Comparison of ENCODE assay signal across 8 cellular contexts in genomic region chr1:8427493-8427892, GRCh38.
DNase-seq lines count a peak whose midpoint lies in the region; ATAC-seq lines count a peak whose summit lies in the region.

No MANE protein-coding gene starts in this region.

- POLR2A ChIA-PET in T-cell (lab: Charles Lee) = interaction anchor here (0.6 to 0.8 kb wide), 4 partner anchors 19 to 108 kb away, joined by 3 read pairs; no protein-coding TSS in a partner anchor
- POLR2A ChIA-PET in naive thymus-derived CD4-positive, alpha-beta T cell (lab: Charles Lee) = interaction anchor here (0.7 to 1.6 kb wide), 7 partner anchors 30 to 111 kb away, joined by 3 to 7 read pairs (median 4); no protein-coding TSS in a partner anchor

- H3K4me3 ChIP-seq in naive thymus-derived CD4-positive, alpha-beta T cell (ENCODE audit: low read length) = peak overlapping the region; percentile 6

- H3K27ac ChIP-seq in naive thymus-derived CD4-positive, alpha-beta T cell (ENCODE audit: low read depth, low read length) = peak overlapping the region; percentile 51

- intact Hi-C loops in naive thymus-derived CD4-positive, alpha-beta T cell (cut with micrococcal nuclease) = no loop called here

- H3K27me3 Mint-ChIP-seq in activated T-cell treated with anti-CD3 and anti-CD28 coated beads, Interleukin-2, amount 50 U/mL, for 24 hours = no peaks in the 10 kb centered on the region
- no peaks in the 10 kb centered on the region for H3K27me3 Mint-ChIP-seq in T-cell
- no peaks in the 10 kb centered on the region for H3K27me3 Mint-ChIP-seq in naive thymus-derived CD4-positive, alpha-beta T cell

- no peaks in the 10 kb centered on the region for H3K9me3 Mint-ChIP-seq in activated T-cell treated with anti-CD3 and anti-CD28 coated beads, Interleukin-2, amount 50 U/mL, for 24 hours
- H3K9me3 Mint-ChIP-seq in T-cell = no peaks in the 10 kb centered on the region
- no peaks in the 10 kb centered on the region for H3K9me3 Mint-ChIP-seq in naive thymus-derived CD4-positive, alpha-beta T cell

- peak overlapping the region; percentile 20 for H3K27ac Mint-ChIP-seq in activated T-cell treated with anti-CD3 and anti-CD28 coated beads, Interleukin-2, amount 50 U/mL, for 24 hours
- peak overlapping the region; percentile 77 to 90 for H3K27ac Mint-ChIP-seq in T-cell
- H3K27ac Mint-ChIP-seq in naive thymus-derived CD4-positive, alpha-beta T cell = peak overlapping the region; percentile 37 to 96 (median 82)

- ATAC-seq in HG03064 (IDR thresholded peaks at IDR 0.05; ENCODE audit: low read depth, unreplicated experiment) (peak; percentile 41), T-cell (replicated peaks in 1 of 4) (peak in 1 of 4 experiments; percentile 20)
- peak; percentile 54 for ATAC-seq in naive thymus-derived CD4-positive, alpha-beta T cell

- no peak for DNase-seq in activated T-cell treated with anti-CD3 and anti-CD28 coated beads, Interleukin-2, amount 50 U/mL, for 24 hours
- DNase-seq in activated T-cell treated with anti-CD3 and anti-CD28 coated beads for 4 hours (no peak), T-cell (peak in 10 of 34 experiments; percentile 9 to 42 (median 18)), NCI-H146 treated with DMSO at 0.1 percent for 48 hours (lab: John Stamatoyannopoulos, UW; ENCODE audit: unreplicated experiment) (no peak), NCI-H748 (lab: John Stamatoyannopoulos, UW; ENCODE audit: unreplicated experiment) (no peak), iPS-NIHi11 (ENCODE audit: low spot score) (no peak)
- DNase-seq in naive thymus-derived CD4-positive, alpha-beta T cell = peak in 6 of 9 donors; percentile 29 to 50 (median 40)

- peaks cover 78% of the 10 kb centered on the region for H3K4me1 Mint-ChIP-seq in activated T-cell treated with anti-CD3 and anti-CD28 coated beads, Interleukin-2, amount 50 U/mL, for 24 hours (ENCODE audit: low read depth)
- H3K4me1 Mint-ChIP-seq in T-cell = peaks cover 80 to 84% (median 80%) of the 10 kb centered on the region in 3 donors
- H3K4me1 Mint-ChIP-seq in naive thymus-derived CD4-positive, alpha-beta T cell = peaks cover 71 to 83% (median 81%) of the 10 kb centered on the region in 7 donors

- no peaks in the 10 kb centered on the region for H3K36me3 Mint-ChIP-seq in activated T-cell treated with anti-CD3 and anti-CD28 coated beads, Interleukin-2, amount 50 U/mL, for 24 hours (ENCODE audit: low read depth)
- H3K36me3 Mint-ChIP-seq in T-cell = no peaks in the 10 kb centered on the region
- peaks cover 0 to 16% (median 0%) of the 10 kb centered on the region in 5 donors for H3K36me3 Mint-ChIP-seq in naive thymus-derived CD4-positive, alpha-beta T cell

- no peaks in the 10 kb centered on the region for H3K9me3 ChIP-seq in naive thymus-derived CD4-positive, alpha-beta T cell (ENCODE audit: control insufficient read depth in 2 of 3, low read length in 3 of 3)

- H3K4me3 Mint-ChIP-seq in activated T-cell treated with anti-CD3 and anti-CD28 coated beads, Interleukin-2, amount 50 U/mL, for 24 hours = no peak overlapping the region
- H3K4me3 Mint-ChIP-seq in T-cell = peak overlapping the region; percentile 0 to 57 (median 43)
- peak overlapping the region; percentile 6 to 77 (median 68) for H3K4me3 Mint-ChIP-seq in naive thymus-derived CD4-positive, alpha-beta T cell

- H3K27me3 ChIP-seq in naive thymus-derived CD4-positive, alpha-beta T cell (ENCODE audit: control insufficient read depth in 2 of 2, insufficient read depth in 2 of 2, low read length in 2 of 2) = no peaks in the 10 kb centered on the region

- peaks cover 0 to 7% (median 0%) of the 10 kb centered on the region in 3 experiments for H3K36me3 ChIP-seq in naive thymus-derived CD4-positive, alpha-beta T cell (ENCODE audit: control insufficient read depth in 2 of 3, insufficient read depth in 3 of 3, low read length in 3 of 3)

- CTCF ChIA-PET in T-cell (lab: Charles Lee) = interaction anchor here in 1 of 2 donors (0.6 to 1.3 kb wide), 5 partner anchors 9 to 105 kb away, joined by 3 to 5 read pairs (median 4); no protein-coding TSS in a partner anchor
- CTCF ChIA-PET in naive thymus-derived CD4-positive, alpha-beta T cell (lab: Charles Lee) = interaction anchor here (0.6 to 1.8 kb wide), 3 partner anchors 18 to 245 kb away, joined by 3 to 5 read pairs (median 4); no protein-coding TSS in a partner anchor

- peaks cover 53 to 65% of the 10 kb centered on the region in 2 donors for H3K4me1 ChIP-seq in naive thymus-derived CD4-positive, alpha-beta T cell (ENCODE audit: control insufficient read depth in 2 of 2, insufficient read depth in 2 of 2, low read length in 2 of 2)

Comparison
In these comparisons a context has a peak if more than half of its experiments do, and no peak if none do; other contexts are left out.
1. DNase-seq: peak in naive thymus-derived CD4-positive, alpha-beta T cell (6 of 9); none in activated T-cell treated with anti-CD3 and anti-CD28 coated beads, Interleukin-2, amount 50 U/mL, for 24 hours (single experiment), activated T-cell treated with anti-CD3 and anti-CD28 coated beads for 4 hours (single experiment), NCI-H146 treated with DMSO at 0.1 percent for 48 hours (single experiment), NCI-H748 (single experiment) and iPS-NIHi11 (single experiment).
2. H3K27ac Mint-ChIP-seq: peak in every context shown above with its lines; median percentile 84 in T-cell; 82 in naive thymus-derived CD4-positive, alpha-beta T cell; 20 in activated T-cell treated with anti-CD3 and anti-CD28 coated beads, Interleukin-2, amount 50 U/mL, for 24 hours.